Comparison of ENCODE assay signal across 19 cellular contexts in the genomic region with DNA sequence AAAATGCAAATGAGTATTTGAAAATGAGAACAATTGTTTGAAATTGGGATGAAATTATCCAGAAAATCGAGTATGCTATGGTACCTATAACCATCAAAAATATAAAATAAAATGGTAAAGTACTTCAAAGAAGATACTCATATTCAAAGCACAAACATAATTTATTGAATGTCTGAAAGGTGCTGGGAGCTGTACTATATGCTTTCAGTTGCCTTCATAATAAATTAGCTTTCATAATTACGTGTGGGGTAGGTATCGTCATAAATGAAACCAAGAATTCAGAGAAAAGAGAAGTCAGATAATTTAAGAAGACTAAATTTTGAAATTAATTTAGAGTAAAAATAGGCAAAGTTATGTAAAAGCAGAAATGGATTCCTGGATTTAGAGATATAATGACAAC.
DNase-seq lines count a peak whose midpoint lies in the region; ATAC-seq and TF ChIP-seq lines count a peak whose summit lies in the region.
"Had no signal": no experiment of that assay in that cellular context is flagged by ENCODE, and none has a peak within 500 bp of the region (broad histone marks: within the 10 kb centered on the region; RNA-seq: fewer than 3 reads in every experiment).

No MANE protein-coding gene starts in this region.

- peak overlapping the region; percentile 70 for H3K4me2 ChIP-seq in OCI-LY3 (ENCODE audit: low read length)
- H3K4me2 ChIP-seq: BLaER1 treated with 17β-estradiol and CSF1 and Interleukin-3, amounts not matched to agents 10 nM and 100 nM had no signal

- H3K36me3 ChIP-seq in GM06990 (ENCODE audit: control insufficient read depth, insufficient read depth, low read length) (no peaks in the 10 kb centered on the region), OCI-LY3 (replicated peaks; ENCODE audit: low read depth, low read length) (peaks cover 44% of the 10 kb centered on the region), left ventricle myocardium inferior (no peaks in the 10 kb centered on the region)
- H3K36me3 ChIP-seq: BE2C; BLaER1 treated with 17β-estradiol and CSF1 and Interleukin-3, amounts not matched to agents 10 nM and 100 nM had no signal

- DNase-seq in GM06990 (ENCODE audit: extremely low read depth, insufficient read length) (peak; percentile 22), left ventricle myocardium inferior (no peak), AML-193 (lab: John Stamatoyannopoulos, UW) (no peak)
- DNase-seq: BE2C; CD4-positive, alpha-beta T cell; CD8-positive, alpha-beta memory T cell; DMS53; DMS79 treated with DMSO at 0.1 percent for 48 hours; GF-D8; GM23248; H7; HCEC 1CT had no signal

- H3K4me1 ChIP-seq in OCI-LY3 (ENCODE audit: low read length), result peaks cover 36% of the 10 kb centered on the region
- no peaks in the 10 kb centered on the region for H3K4me1 ChIP-seq in left ventricle myocardium inferior
- H3K4me1 ChIP-seq: BE2C; BLaER1 treated with 17β-estradiol and CSF1 and Interleukin-3, amounts not matched to agents 10 nM and 100 nM had no signal

- no peak for TF ChIP-seq CTCF in GM06990 (IDR thresholded peaks at IDR 0.05; ENCODE audit: insufficient read depth, low read length, poor library complexity, severe bottlenecking)
- TF ChIP-seq CTCF in OCI-LY3 (IDR thresholded peaks at IDR 0.05; ENCODE audit: low read depth, low read length), result no peak
- TF ChIP-seq CTCF in left ventricle myocardium inferior (IDR thresholded peaks at IDR 0.05; ENCODE audit: borderline replicate concordance), result no peak

- intact Hi-C loops in left ventricle myocardium inferior (cut with micrococcal nuclease), result no loop called here

- H3K27me3 ChIP-seq in GM06990 (replicated peaks; ENCODE audit: control insufficient read depth, insufficient read depth, low read length) (no peaks in the 10 kb centered on the region), OCI-LY3 (ENCODE audit: low read depth, low read length) (no peaks in the 10 kb centered on the region), left ventricle myocardium inferior (ENCODE audit: low read depth) (no peaks in the 10 kb centered on the region)
- H3K27me3 ChIP-seq: BE2C; BLaER1 treated with 17β-estradiol and CSF1 and Interleukin-3, amounts not matched to agents 10 nM and 100 nM had no signal

- H3K79me2 ChIP-seq in OCI-LY3 (ENCODE audit: low read length), result no peaks in the 10 kb centered on the region

- H3K4me3 ChIP-seq in GM06990 (replicated peaks; ENCODE audit: low read depth, low read length) (no peak overlapping the region), OCI-LY3 (ENCODE audit: low read length) (peak overlapping the region; percentile 59), left ventricle myocardium inferior (no peak overlapping the region)
- H3K4me3 ChIP-seq: BLaER1 treated with 17β-estradiol and CSF1 and Interleukin-3, amounts not matched to agents 10 nM and 100 nM; GM23248 had no signal

- H4K20me1 ChIP-seq in OCI-LY3 (ENCODE audit: insufficient read depth, low read length), result no peaks in the 10 kb centered on the region
- H4K20me1 ChIP-seq: BLaER1 treated with 17β-estradiol and CSF1 and Interleukin-3, amounts not matched to agents 10 nM and 100 nM had no signal

- H3K9me3 ChIP-seq in OCI-LY3 (ENCODE audit: insufficient read depth, low read length), result peaks cover 17% of the 10 kb centered on the region
- H3K9me3 ChIP-seq in left ventricle myocardium inferior (replicated peaks), result peaks cover 24% of the 10 kb centered on the region
- H3K9me3 ChIP-seq: BE2C had no signal

- H3K9ac ChIP-seq in OCI-LY3 (ENCODE audit: low read length), result peak overlapping the region; percentile 57; the same call in 1 of the 2 replicates
- H3K9ac ChIP-seq: BLaER1 treated with 17β-estradiol and CSF1 and Interleukin-3, amounts not matched to agents 10 nM and 100 nM; GM23248 had no signal

- ATAC-seq in GM21360 (IDR thresholded peaks at IDR 0.05; ENCODE audit: unreplicated experiment) (peak; percentile 59), HG02885 (IDR thresholded peaks at IDR 0.05; ENCODE audit: poor library complexity, unreplicated experiment) (peak; percentile 67), GM21515 (IDR thresholded peaks at IDR 0.05; ENCODE audit: unreplicated experiment) (no peak), GM18520 (IDR thresholded peaks at IDR 0.05; ENCODE audit: unreplicated experiment) (no peak)

- H3K27ac ChIP-seq in OCI-LY3 (ENCODE audit: low read length), result peak overlapping the region; percentile 94
- H3K27ac ChIP-seq in left ventricle myocardium inferior (replicated peaks), result no peak overlapping the region
- H3K27ac ChIP-seq: 22Rv1; BLaER1 treated with 17β-estradiol and CSF1 and Interleukin-3, amounts not matched to agents 10 nM and 100 nM; GM23248 had no signal

- no peak overlapping the region for H2AFZ ChIP-seq in OCI-LY3 (ENCODE audit: low read depth, low read length)
- H2AFZ ChIP-seq: GM23248 had no signal

Comparison
In these comparisons a context has a peak if more than half of its experiments do, and no peak if none do; other contexts are left out.
1. ATAC-seq: peak in GM21360 (single experiment) and HG02885 (single experiment); none in GM21515 (single experiment) and GM18520 (single experiment).